In genomic region chr3:42804831-42805821, GRCh38 we compare ENCODE assay signal across 8 cellular contexts. TPM values are rescaled to one million over a fixed set of nuclear protein-coding genes. Genes with fewer than 3 reads are reported as not detected.
DNase-seq lines count a peak whose midpoint lies in the region; ATAC-seq and TF ChIP-seq lines count a peak whose summit lies in the region.

No MANE protein-coding gene starts in this region.

- H3K27ac Mint-ChIP-seq in Calu3 (ENCODE audit: unreplicated experiment) (no peak overlapping the region), H9 (no peak overlapping the region)

- H3K9me3 Mint-ChIP-seq in Calu3 (ENCODE audit: low read depth, unreplicated experiment) (no peaks in the 10 kb centered on the region), H9 (no peaks in the 10 kb centered on the region)

- H3K4me1 Mint-ChIP-seq in Calu3 (ENCODE audit: low read depth, unreplicated experiment) (peaks cover 22% of the 10 kb centered on the region), H9 (peaks cover 44 to 45% of the 10 kb centered on the region in 2 experiments)

- intact Hi-C loops in Calu3 (cut with micrococcal nuclease; ENCODE audit: unreplicated experiment): no loop called here

- H4K8ac ChIP-seq in H9 (replicated peaks; ENCODE audit: insufficient read length, low read depth, low read length) (no peak overlapping the region), neuronal stem cell (ENCODE audit: low read depth, low read length) (no peak overlapping the region)

- CTCF ChIA-PET in Calu3 (lab: Charles Lee): interaction anchor here (0.7 to 1.3 kb wide), 4 partner anchors 16 to 76 kb away, joined by 3 to 5 read pairs (median 3); no protein-coding TSS in a partner anchor

- H3K4me3 Mint-ChIP-seq in Calu3 (ENCODE audit: low read depth, unreplicated experiment) (peak overlapping the region; percentile 94), H9 (peak overlapping the region; percentile 94 to 96)

- H3K9ac ChIP-seq in H9 (ENCODE audit: extremely low read depth, insufficient read length, low read length) (no peak overlapping the region), neuronal stem cell (ENCODE audit: low read depth, low read length, poor library complexity) (peak overlapping the region; percentile 78)

- H3K23ac ChIP-seq in H9 (ENCODE audit: insufficient read length, low read depth, low read length): no peak overlapping the region
- H3K23ac ChIP-seq in neuronal stem cell (ENCODE audit: low read depth, low read length, poor library complexity): peak overlapping the region; percentile 100

- no peak overlapping the region for H3K4ac ChIP-seq in H9 (ENCODE audit: low read depth, low read length)
- no peak overlapping the region for H3K4ac ChIP-seq in neuronal stem cell (ENCODE audit: low read length)

- H3K9me3 ChIP-seq in H9 (ENCODE audit: control insufficient read depth, low read depth, low read length) (no peaks in the 10 kb centered on the region), neuronal stem cell (replicated peaks in 1 of 2; ENCODE audit: control insufficient read depth in 2 of 2, insufficient read depth in 1 of 2, low read depth in 1 of 2, low read length in 2 of 2) (no peaks in the 10 kb centered on the region)

- H2AK5ac ChIP-seq in H9 (ENCODE audit: insufficient read length, low read length): no peak overlapping the region
- H2AK5ac ChIP-seq in neuronal stem cell (ENCODE audit: low read depth, low read length): no peak overlapping the region

- H3K79me2 ChIP-seq in H9 (ENCODE audit: insufficient read depth, low read length): peaks cover 12% of the 10 kb centered on the region; the same call in 1 of the 2 replicates

- DNase-seq in Calu3: peak; percentile 27
- DNase-seq in H9: peak; percentile 57
- DNase-seq in foreskin keratinocyte: no peak
- DNase-seq in neuronal stem cell (ENCODE audit: low spot score): peak; percentile 35
- DNase-seq in cortex of kidney (lab: John Stamatoyannopoulos, UW): no peak

- peaks cover 30% of the 10 kb centered on the region for H3K36me3 Mint-ChIP-seq in Calu3 (ENCODE audit: insufficient read depth, unreplicated experiment)
- H3K36me3 Mint-ChIP-seq in H9 (ENCODE audit: insufficient read depth in 1 of 3, low read depth in 3 of 3): peaks cover 4 to 8% (median 5%) of the 10 kb centered on the region in 3 experiments; a peak in 5 of 7 replicates

- H3K79me1 ChIP-seq in H9 (ENCODE audit: insufficient read depth, low read depth, low read length, poor library complexity, severe bottlenecking) (no peaks in the 10 kb centered on the region), neuronal stem cell (ENCODE audit: low read depth, low read length) (peaks cover 2% of the 10 kb centered on the region)

- H3T11ph ChIP-seq in H9 (ENCODE audit: low read length): no peak overlapping the region

- H3K27me3 ChIP-seq in H9 (ENCODE audit: insufficient read depth, low read length) (peaks cover 4% of the 10 kb centered on the region; the same call in 1 of the 2 replicates), foreskin keratinocyte (no peaks in the 10 kb centered on the region), neuronal stem cell (ENCODE audit: control insufficient read depth in 3 of 3, insufficient read depth in 3 of 3, low read depth in 1 of 3, low read length in 3 of 3) (peaks cover 0 to 14% (median 8%) of the 10 kb centered on the region in 3 experiments)

- peaks cover 10% of the 10 kb centered on the region for H3K23me2 ChIP-seq in H9 (ENCODE audit: insufficient read length, low read depth, low read length, poor library complexity, severe bottlenecking)

- H3K4me2 ChIP-seq in H9 (ENCODE audit: insufficient read depth, insufficient read length, low read length) (peak overlapping the region; percentile 90), neuronal stem cell (ENCODE audit: insufficient read depth, low read length, poor library complexity, severe bottlenecking) (peak overlapping the region; percentile 89)

- H2BK12ac ChIP-seq in H9 (ENCODE audit: insufficient read length, low read depth, low read length) (no peak overlapping the region), neuronal stem cell (ENCODE audit: low read length) (no peak overlapping the region)

- no peak overlapping the region for H2BK5ac ChIP-seq in H9 (ENCODE audit: insufficient read length, low read length)
- H2BK5ac ChIP-seq in neuronal stem cell (ENCODE audit: low read length): no peak overlapping the region

- no peak overlapping the region for H3K18ac ChIP-seq in H9 (ENCODE audit: insufficient read length, low read depth, low read length)
- peak overlapping the region; percentile 96 for H3K18ac ChIP-seq in neuronal stem cell (ENCODE audit: low read length)

- no peak for ATAC-seq in foreskin keratinocyte
- ATAC-seq in HG03280 (IDR thresholded peaks at IDR 0.05; ENCODE audit: unreplicated experiment): no peak
- no peak for ATAC-seq in HG03108 (IDR thresholded peaks at IDR 0.05; ENCODE audit: unreplicated experiment)

- H3K4me1 ChIP-seq in H9 (ENCODE audit: insufficient read depth, low read length) (peaks cover 2% of the 10 kb centered on the region), foreskin keratinocyte (peaks cover 19% of the 10 kb centered on the region), neuronal stem cell (ENCODE audit: control insufficient read depth in 2 of 2, insufficient read depth in 1 of 2, low read depth in 1 of 2, low read length in 2 of 2) (peaks cover 4 to 10% of the 10 kb centered on the region in 2 donors)

- no CpG with 5 or more reads among the region's 36 CpGs for WGBS in H9 (ENCODE audit: extremely low coverage, insufficient read length, low lambda C conversion rate)
- no CpG with 5 or more reads among the region's 36 CpGs for WGBS in neuronal stem cell (ENCODE audit: extremely low coverage in 2 of 2, insufficient read length in 2 of 2, insufficient replicate concordance in 1 of 2), 2 donors

- H2AFZ ChIP-seq in H9 (ENCODE audit: low read length) (no peak overlapping the region), neuronal stem cell (ENCODE audit: low read length) (peak overlapping the region; percentile 95)

- H3K4me3 ChIP-seq in WI38 (ENCODE audit: low read depth, low read length) (peak overlapping the region; percentile 85), neuronal stem cell (ENCODE audit: low read length in 2 of 2) (peak overlapping the region; percentile 80 to 91)

- BruUV-seq in Calu3 (replicated peaks; lab: Mats Ljungman, UMichigan): TSS peak; percentile 93

- no peak overlapping the region for H3K27ac ChIP-seq in H9 (ENCODE audit: insufficient read length, low read depth, low read length)
- H3K27ac ChIP-seq in foreskin keratinocyte: peak overlapping the region; percentile 87
- no peak overlapping the region for H3K27ac ChIP-seq in neuronal stem cell (replicated peaks; ENCODE audit: low read length)

- H3K14ac ChIP-seq in H9 (ENCODE audit: insufficient read depth, low read length) (no peak overlapping the region), neuronal stem cell (ENCODE audit: low read length) (peak overlapping the region; percentile 95)

- H4K91ac ChIP-seq in H9 (ENCODE audit: insufficient read length, low read depth, low read length) (no peak overlapping the region), neuronal stem cell (ENCODE audit: low read depth, low read length, poor library complexity) (no peak overlapping the region)

- H2BK120ac ChIP-seq in H9 (ENCODE audit: low read depth, low read length, poor library complexity, severe bottlenecking): no peak overlapping the region
- no peak overlapping the region for H2BK120ac ChIP-seq in neuronal stem cell (ENCODE audit: low read depth, low read length)

- no peaks in the 10 kb centered on the region for H3K27me3 Mint-ChIP-seq in Calu3 (ENCODE audit: unreplicated experiment)
- peaks cover 22% of the 10 kb centered on the region for H3K27me3 Mint-ChIP-seq in H9 (ENCODE audit: low read depth)

- no peak for TF ChIP-seq CTCF in Calu3 (IDR thresholded peaks at IDR 0.05; ENCODE audit: unreplicated experiment)
- TF ChIP-seq CTCF in H9 (conservative IDR thresholded peaks at IDR 0.05): no peak
- no peak for TF ChIP-seq CTCF in WI38 (IDR thresholded peaks at IDR 0.05; ENCODE audit: low read depth, low read length)
- TF ChIP-seq CTCF in foreskin keratinocyte (conservative IDR thresholded peaks at IDR 0.05): no peak

- no peak overlapping the region for H2BK15ac ChIP-seq in H9 (ENCODE audit: low read depth, low read length)
- H2BK15ac ChIP-seq in neuronal stem cell (ENCODE audit: low read length): no peak overlapping the region

- no peak overlapping the region for H4K5ac ChIP-seq in H9 (ENCODE audit: insufficient read length, low read depth, low read length)

- H4K20me1 ChIP-seq in H9 (ENCODE audit: control insufficient read depth, insufficient read depth, insufficient read length): no peaks in the 10 kb centered on the region

- no peak overlapping the region for H3K56ac ChIP-seq in H9 (ENCODE audit: insufficient read length, low read depth, low read length)

- no peak overlapping the region for H2BK20ac ChIP-seq in H9 (ENCODE audit: low read depth, low read length, poor library complexity, severe bottlenecking)

- H3K36me3 ChIP-seq in neuronal stem cell (replicated peaks in 1 of 2; ENCODE audit: control insufficient read depth in 2 of 2, insufficient read depth in 2 of 2, low read length in 2 of 2): peaks cover 2 to 24% of the 10 kb centered on the region in 2 donors

RNA-seq across cellular contexts. Expression of gene HIGD1A, which starts 0.8 kb away (rescaled TPM):
- 88.1 and 90.4 TPM in 2 replicates for total RNA-seq in Calu3 (2022)
- total RNA-seq in H9 (2021): 77.6 and 84.2 TPM in 2 replicates
- total RNA-seq in foreskin keratinocyte: 236 and 243 TPM in 2 replicates
- polyA plus RNA-seq in foreskin keratinocyte: 183 and 201 TPM in 2 replicates
- polyA plus RNA-seq in neuronal stem cell (2013, experiment 1 of 2): 130 TPM
- 127 TPM for polyA plus RNA-seq in neuronal stem cell (2013, experiment 2 of 2)

RNA-seq across cellular contexts. Expression of gene ACKR2, which starts 4.1 kb away (rescaled TPM):
- 0.45 and 1.5 TPM in 2 replicates for total RNA-seq in Calu3 (2022)
- total RNA-seq in H9 (2021): 0.13 TPM in 1 of 2 replicates, not detected in the other
- 0.20 and 0.21 TPM in 2 replicates for total RNA-seq in foreskin keratinocyte
- 0.04 and 0.11 TPM in 2 replicates for polyA plus RNA-seq in foreskin keratinocyte
- 0.13 TPM for polyA plus RNA-seq in neuronal stem cell (2013, experiment 1 of 2)
- 0.14 TPM for polyA plus RNA-seq in neuronal stem cell (2013, experiment 2 of 2)

RNA-seq across cellular contexts. Expression of gene CCDC13, which starts 32.1 kb away (rescaled TPM):
- total RNA-seq in Calu3 (2022): 0.66 and 0.68 TPM in 2 replicates
- not detected in 2 replicates for total RNA-seq in H9 (2021)
- total RNA-seq in foreskin keratinocyte: 0.32 TPM in 1 of 2 replicates, not detected in the other
- polyA plus RNA-seq in foreskin keratinocyte: 0.18 and 0.25 TPM in 2 replicates
- 1.3 TPM for polyA plus RNA-seq in neuronal stem cell (2013, experiment 1 of 2)
- polyA plus RNA-seq in neuronal stem cell (2013, experiment 2 of 2): 1.7 TPM

Comparison
In these comparisons a context has a peak if more than half of its experiments do, and no peak if none do; other contexts are left out.
1. DNase-seq: peak in Calu3 (single experiment), H9 (single experiment) and neuronal stem cell (single experiment); none in foreskin keratinocyte (0 of 2) and cortex of kidney (single experiment).